ENCODE assay signal across 8 cellular contexts in genomic region chr3:49869525-49870126, GRCh38. TPM values are rescaled to one million over a fixed set of nuclear protein-coding genes. Genes with fewer than 3 reads are reported as not detected.
DNase-seq lines count a peak whose midpoint lies in the region; ATAC-seq and TF ChIP-seq lines count a peak whose summit lies in the region.

Gene CAMKV (minus strand): TSS chr3:49869906. CDS start chr3:49862388, 7,518 bp downstream.

- ATAC-seq in mucosa of descending colon (peak; percentile 16), HG03469 (IDR thresholded peaks at IDR 0.05; ENCODE audit: unreplicated experiment) (no peak)

- H3K36me3 Mint-ChIP-seq in Calu3 (ENCODE audit: insufficient read depth, unreplicated experiment) = peaks cover 4% of the 10 kb centered on the region

- H3K9me3 Mint-ChIP-seq in Calu3 (ENCODE audit: low read depth, unreplicated experiment) = no peaks in the 10 kb centered on the region

- H3K27me3 Mint-ChIP-seq in Calu3 (ENCODE audit: unreplicated experiment) = peaks cover 71% of the 10 kb centered on the region

- no TSS peak for BruUV-seq in Calu3 (replicated peaks; lab: Mats Ljungman, UMichigan)

- in situ Hi-C loops in astrocyte of the spinal cord (cut with HindIII; ENCODE audit: low sequenced_read_pairs) = no loop called here

- no peak for TF ChIP-seq CTCF in astrocyte of the spinal cord (IDR thresholded peaks at IDR 0.05; ENCODE audit: low read depth, low read length)
- TF ChIP-seq CTCF in mucosa of descending colon (IDR thresholded peaks at IDR 0.05) = no peak
- no peak for TF ChIP-seq CTCF in Calu3 (IDR thresholded peaks at IDR 0.05; ENCODE audit: unreplicated experiment)

- CTCF ChIA-PET in Calu3 (lab: Charles Lee) = no interaction called here

- H3K4me1 ChIP-seq in mucosa of descending colon (ENCODE audit: low read depth) (peaks cover 27% of the 10 kb centered on the region), urinary bladder (ENCODE audit: insufficient read depth) (no peaks in the 10 kb centered on the region)

- DNase-seq in NCI-H1694 treated with DMSO at 0.1 percent for 48 hours (lab: John Stamatoyannopoulos, UW) (peak; percentile 4), NCI-H1694 (lab: John Stamatoyannopoulos, UW) (no peak), NCI-H69 (lab: John Stamatoyannopoulos, UW) (peak; percentile 82), astrocyte of the spinal cord (ENCODE audit: low read depth, low spot score) (no peak), mucosa of descending colon (peak in 1 of 3 donors; percentile 42), Calu3 (no peak)

- H3K36me3 ChIP-seq in mucosa of descending colon (ENCODE audit: low read depth) = no peaks in the 10 kb centered on the region
- H3K36me3 ChIP-seq in urinary bladder (ENCODE audit: insufficient read depth) = no peaks in the 10 kb centered on the region

- under 1% methylated on average over 59 of the region's 59 CpGs for WGBS in urinary bladder

- H3K4me3 ChIP-seq in astrocyte of the spinal cord (ENCODE audit: low read depth, low read length) (peak within 1 kb of the TSS; percentile 1), mucosa of descending colon (no peak within 1 kb of the TSS), urinary bladder (ENCODE audit: low read depth, low read length) (peak within 1 kb of the TSS; percentile 25)

- no peak within 1 kb of the TSS for H3K27ac ChIP-seq in urinary bladder (ENCODE audit: low read depth)

- no peak within 1 kb of the TSS for H3K27ac Mint-ChIP-seq in Calu3 (ENCODE audit: unreplicated experiment)

- no peaks in the 10 kb centered on the region for H3K4me1 Mint-ChIP-seq in Calu3 (ENCODE audit: low read depth, unreplicated experiment)

- H3K9me3 ChIP-seq in mucosa of descending colon = no peaks in the 10 kb centered on the region

- intact Hi-C loops in mucosa of descending colon (cut with DNase I, micrococcal nuclease) (no loop called here), Calu3 (cut with micrococcal nuclease; ENCODE audit: unreplicated experiment) (no loop called here)

- H3K4me3 Mint-ChIP-seq in Calu3 (ENCODE audit: low read depth, unreplicated experiment) = no peak within 1 kb of the TSS

RNA-seq across cellular contexts. Expression of gene CAMKV, which starts in this region (rescaled TPM):
- total RNA-seq in mucosa of descending colon (not detected), urinary bladder (0.37 TPM), Calu3 (2022) (0.38 and 0.83 TPM in 2 replicates)
- not detected for polyA plus RNA-seq in urinary bladder

Comparison
In these comparisons a context has a peak if more than half of its experiments do, and no peak if none do; other contexts are left out.
1. DNase-seq: peak in NCI-H1694 treated with DMSO at 0.1 percent for 48 hours (single experiment) and NCI-H69 (single experiment); none in NCI-H1694 (single experiment), astrocyte of the spinal cord (single experiment) and Calu3 (single experiment).
2. Peak in ATAC-seq in mucosa of descending colon; RNA of the gene not detected or under 1 TPM.